ENCODE assay signal across 27 cellular contexts in the genomic region with DNA sequence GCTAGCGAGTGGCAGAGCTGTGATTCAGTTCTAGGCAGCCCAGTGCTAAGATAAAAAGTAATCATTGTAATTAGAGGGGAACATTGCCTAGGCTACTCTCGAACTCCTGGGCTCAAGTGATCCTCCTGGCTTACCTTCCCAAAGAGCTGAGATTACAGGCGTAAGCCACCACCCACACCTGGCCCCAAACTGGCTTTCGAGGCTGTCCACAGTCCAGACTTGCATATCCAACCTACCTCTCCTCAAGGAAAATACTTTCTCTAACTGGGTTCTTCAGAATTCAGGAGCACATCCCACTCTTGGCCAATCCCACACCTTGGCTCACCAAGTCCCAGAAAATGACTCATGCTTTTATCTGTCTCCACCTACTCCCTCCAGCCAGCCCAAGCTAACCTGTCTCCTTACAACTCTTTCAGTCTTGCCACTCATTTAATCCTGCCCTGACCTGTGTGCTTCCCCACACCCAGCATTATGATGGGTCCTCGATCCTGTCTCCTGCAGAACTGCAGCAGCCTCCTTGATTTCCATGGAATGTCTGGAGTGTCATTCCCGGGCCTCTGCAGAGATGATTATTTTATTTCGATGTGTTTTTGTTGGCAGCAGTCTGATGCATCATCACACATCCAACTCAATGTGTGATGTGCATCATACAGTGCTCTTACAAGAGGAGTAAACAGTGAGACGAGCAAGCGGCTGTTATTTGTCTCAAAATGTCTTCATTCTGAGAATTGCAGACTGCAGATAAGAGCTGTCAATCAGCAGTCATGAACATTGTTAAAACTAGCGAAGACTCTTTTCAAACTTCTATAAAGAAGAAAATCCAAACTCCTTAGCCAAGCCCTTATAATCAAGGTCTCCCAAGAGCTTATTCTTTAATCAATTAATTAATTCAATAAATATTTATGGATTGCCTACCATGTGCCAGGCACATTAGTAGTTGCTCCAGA.
DNase-seq lines count a peak whose midpoint lies in the region; ATAC-seq, FAIRE-seq and TF ChIP-seq lines count a peak whose summit lies in the region.
"Had no signal": no experiment of that assay in that cellular context is flagged by ENCODE, and none has a peak within 500 bp of the region (broad histone marks: within the 10 kb centered on the region; RNA-seq: fewer than 3 reads in every experiment).

No MANE protein-coding gene starts in this region.

- H3K36me3 Mint-ChIP-seq in astrocyte (ENCODE audit: low read depth, unreplicated experiment) = no peaks in the 10 kb centered on the region
- H3K36me3 Mint-ChIP-seq: immature natural killer cell had no signal

- 92% methylated on average over 10 of the region's 10 CpGs for WGBS in mesenchymal stem cell

- H2BK12ac ChIP-seq in mesenchymal stem cell (ENCODE audit: low read length in 2 of 2) = no peak overlapping the region

- no peaks in the 10 kb centered on the region for H3K79me1 ChIP-seq in mesenchymal stem cell (replicated peaks; ENCODE audit: low read length, poor library complexity, severe bottlenecking)

- peak; percentile 48 to 91 for ATAC-seq in left cardiac atrium
- ATAC-seq: activated CD8-positive, alpha-beta T cell treated with anti-CD3 and anti-CD28 coated beads for 36 hours; GM23338; lower lobe of right lung; psoas muscle had no signal

- H3K4me3 Mint-ChIP-seq in astrocyte (ENCODE audit: unreplicated experiment) = no peak overlapping the region
- H3K4me3 Mint-ChIP-seq: activated CD8-positive, alpha-beta T cell treated with anti-CD3 and anti-CD28 coated beads for 36 hours; GM23338; immature natural killer cell had no signal

- peaks cover 10% of the 10 kb centered on the region for H3K4me1 Mint-ChIP-seq in astrocyte (ENCODE audit: low read depth, unreplicated experiment)
- H3K4me1 Mint-ChIP-seq: GM23338, immature natural killer cell had no signal

- H4K91ac ChIP-seq in mesenchymal stem cell (ENCODE audit: low read length) = no peak overlapping the region

- H4K20me1 ChIP-seq in astrocyte (ENCODE audit: insufficient read depth, low read length) = no peaks in the 10 kb centered on the region

- peaks cover 1% of the 10 kb centered on the region for H3K9me3 Mint-ChIP-seq in astrocyte (ENCODE audit: unreplicated experiment)
- H3K9me3 Mint-ChIP-seq: activated CD8-positive, alpha-beta T cell treated with anti-CD3 and anti-CD28 coated beads for 36 hours; GM23338; immature natural killer cell had no signal

- H3K4ac ChIP-seq in mesenchymal stem cell (ENCODE audit: low read depth in 1 of 2, low read length in 2 of 2) = peak overlapping the region in 1 of 2 experiments; percentile 58

- no peak overlapping the region for H3K27ac ChIP-seq in left ventricle myocardium inferior (replicated peaks)
- no peak overlapping the region for H3K27ac ChIP-seq in astrocyte (ENCODE audit: low read depth, low read length)
- H3K27ac ChIP-seq in mesenchymal stem cell (ENCODE audit: low read length, poor library complexity, severe bottlenecking) = no peak overlapping the region
- no peak overlapping the region for H3K27ac ChIP-seq in WERI-Rb-1
- H3K27ac ChIP-seq: adrenal gland, lower lobe of right lung, psoas muscle, tibial artery had no signal

- H3K27me3 Mint-ChIP-seq in astrocyte (ENCODE audit: low read depth, unreplicated experiment) = no peaks in the 10 kb centered on the region

- H2BK15ac ChIP-seq in mesenchymal stem cell (ENCODE audit: low read depth, poor library complexity, severe bottlenecking) = no peak overlapping the region

- H3K9me3 ChIP-seq in left ventricle myocardium inferior (replicated peaks) (no peaks in the 10 kb centered on the region), astrocyte (ENCODE audit: insufficient read depth, low read depth, low read length) (no peaks in the 10 kb centered on the region), mesenchymal stem cell (ENCODE audit: control insufficient read depth, low read length) (no peaks in the 10 kb centered on the region), WERI-Rb-1 (ENCODE audit: severe bottlenecking) (no peaks in the 10 kb centered on the region)
- H3K9me3 ChIP-seq: adrenal gland, BE2C, lower lobe of right lung, psoas muscle, tibial artery had no signal

- H3K4me1 ChIP-seq in left ventricle myocardium inferior (peaks cover 24% of the 10 kb centered on the region), astrocyte (ENCODE audit: insufficient read depth, low read length) (peaks cover 6% of the 10 kb centered on the region), mesenchymal stem cell (ENCODE audit: control insufficient read depth, insufficient read depth, low read depth, low read length) (peaks cover 4% of the 10 kb centered on the region)
- H3K4me1 ChIP-seq: adrenal gland, lower lobe of right lung, psoas muscle, tibial artery had no signal

- no peak overlapping the region for H3K27ac Mint-ChIP-seq in astrocyte (ENCODE audit: unreplicated experiment)
- H3K27ac Mint-ChIP-seq: activated CD8-positive, alpha-beta T cell treated with anti-CD3 and anti-CD28 coated beads for 36 hours; GM23338; immature natural killer cell had no signal

- DNase-seq in left cardiac atrium = no peak
- no peak for DNase-seq in left ventricle myocardium inferior
- DNase-seq in astrocyte (ENCODE audit: low read depth) = peak; percentile 62
- peak; percentile 41 for DNase-seq in fibroblast of the aortic adventitia (ENCODE audit: low read depth)
- DNase-seq in SK-N-DZ (ENCODE audit: low spot score) = no peak
- no peak for DNase-seq in mesenchymal stem cell
- DNase-seq in WERI-Rb-1 = no peak
- no peak for DNase-seq in putamen (ENCODE audit: low spot score)
- DNase-seq: 8988T; activated CD8-positive, alpha-beta T cell treated with anti-CD3 and anti-CD28 coated beads for 36 hours; activated gamma-delta T cell; adrenal gland; BE2C; COR-L47; DMS79 treated with DMSO at 0.1 percent for 48 hours; foreskin melanocyte; immature natural killer cell; lower lobe of right lung; NCI-H1417 treated with DMSO at 0.1 percent for 48 hours; NCI-H526 treated with DMSO at 0.1 percent for 48 hours; psoas muscle; RPMI8226; stimulated activated CD4-positive, alpha-beta T cell treated with anti-CD3 and anti-CD28 coated beads, Interleukin-4, amount 100 ng/mL, for 1 hour; stimulated activated naive CD4-positive, alpha-beta T cell treated with Interleukin-2 at 50 U/mL for 16 hours; T-helper 9 cell; tibial artery had no signal

- no peak overlapping the region for H2AFZ ChIP-seq in astrocyte (ENCODE audit: low read depth, low read length)
- H2AFZ ChIP-seq in mesenchymal stem cell (ENCODE audit: low read depth, low read length) = no peak overlapping the region
- H2AFZ ChIP-seq: GM23338 had no signal

- no peak overlapping the region for H3K4me2 ChIP-seq in astrocyte (ENCODE audit: low read length)
- H3K4me2 ChIP-seq in mesenchymal stem cell (ENCODE audit: low read length, poor library complexity, severe bottlenecking) = no peak overlapping the region
- H3K4me2 ChIP-seq: GM23338 had no signal

- H3K9ac ChIP-seq in astrocyte (ENCODE audit: low read length) = no peak overlapping the region
- no peak overlapping the region for H3K9ac ChIP-seq in mesenchymal stem cell (ENCODE audit: low read length)

- H3K4me3 ChIP-seq in left ventricle myocardium inferior (no peak overlapping the region), astrocyte (ENCODE audit: insufficient read depth, low read depth, low read length) (no peak overlapping the region), fibroblast of the aortic adventitia (ENCODE audit: low read depth, low read length) (no peak overlapping the region), mesenchymal stem cell (ENCODE audit: insufficient read depth in 1 of 2, low read depth in 1 of 2, low read length in 2 of 2) (no peak overlapping the region), WERI-Rb-1 (ENCODE audit: low read depth, low read length) (no peak overlapping the region)
- H3K4me3 ChIP-seq: adrenal gland, GM23338, lower lobe of right lung, psoas muscle, tibial artery had no signal

- H3K14ac ChIP-seq in mesenchymal stem cell (ENCODE audit: low read length in 2 of 2) = no peak overlapping the region

- no peak overlapping the region for H2AK5ac ChIP-seq in mesenchymal stem cell (ENCODE audit: low read length, severe bottlenecking)

- no peaks in the 10 kb centered on the region for H3K79me2 ChIP-seq in astrocyte (ENCODE audit: insufficient read depth, low read length)

- no peak overlapping the region for H2BK5ac ChIP-seq in mesenchymal stem cell (ENCODE audit: low read depth, low read length, poor library complexity, severe bottlenecking)

- intact Hi-C loops in left cardiac atrium (cut with DNase I) (loop anchor here in 1 of 2 donors (5.0 kb wide), 1 partner anchor 58 kb away; no protein-coding TSS in a partner anchor), left ventricle myocardium inferior (cut with micrococcal nuclease) (no loop called here)

- H3K23ac ChIP-seq in mesenchymal stem cell (ENCODE audit: low read length in 2 of 2) = no peak overlapping the region

- FAIRE-seq in astrocyte (lab: Jason Lieb, UNC) = no peak

- H3K36me3 ChIP-seq in left ventricle myocardium inferior (no peaks in the 10 kb centered on the region), astrocyte (ENCODE audit: insufficient read depth, low read length) (no peaks in the 10 kb centered on the region), mesenchymal stem cell (ENCODE audit: control insufficient read depth in 1 of 2, insufficient read depth in 2 of 2, low read depth in 1 of 2, low read length in 2 of 2) (no peaks in the 10 kb centered on the region), WERI-Rb-1 (no peaks in the 10 kb centered on the region)
- H3K36me3 ChIP-seq: adrenal gland, BE2C, lower lobe of right lung, tibial artery had no signal

- H3K18ac ChIP-seq in mesenchymal stem cell (ENCODE audit: low read depth in 1 of 2, low read length in 2 of 2) = no peak overlapping the region

- H3K27me3 ChIP-seq in left ventricle myocardium inferior (ENCODE audit: low read depth) (no peaks in the 10 kb centered on the region), astrocyte (ENCODE audit: insufficient read depth, low read length) (peaks cover 2% of the 10 kb centered on the region), mesenchymal stem cell (ENCODE audit: control insufficient read depth in 1 of 2, insufficient read depth in 1 of 2, low read length in 2 of 2) (peaks cover 0 to 10% of the 10 kb centered on the region in 2 experiments), WERI-Rb-1 (ENCODE audit: insufficient read depth, low read depth, severe bottlenecking) (no peaks in the 10 kb centered on the region)
- H3K27me3 ChIP-seq: adrenal gland, BE2C, tibial artery had no signal

- H4K8ac ChIP-seq in mesenchymal stem cell (ENCODE audit: low read length) = no peak overlapping the region

- H2BK120ac ChIP-seq in mesenchymal stem cell (ENCODE audit: low read depth, low read length) = no peak overlapping the region

- TF ChIP-seq CTCF in left ventricle myocardium inferior (IDR thresholded peaks at IDR 0.05; ENCODE audit: borderline replicate concordance) (no peak), astrocyte (IDR thresholded peaks at IDR 0.05; ENCODE audit: insufficient read depth, low read depth, low read length) (no peak), fibroblast of the aortic adventitia (IDR thresholded peaks at IDR 0.05; ENCODE audit: insufficient read depth, low read length) (no peak), WERI-Rb-1 (IDR thresholded peaks at IDR 0.05; ENCODE audit: low read depth, low read length) (no peak)

Comparison
In these comparisons a context has a peak if more than half of its experiments do, and no peak if none do; other contexts are left out.
1. DNase-seq: peak in astrocyte (single experiment) and fibroblast of the aortic adventitia (single experiment); none in left cardiac atrium (single experiment), left ventricle myocardium inferior (single experiment), SK-N-DZ (single experiment), mesenchymal stem cell (single experiment), WERI-Rb-1 (single experiment) and putamen (single experiment).